ENCODE assay signal across 18 cellular contexts in genomic region chr3:37124431-37124830, GRCh38.
"Had no signal": no experiment of that assay in that cellular context is flagged by ENCODE, and none has a peak within 500 bp of the region (broad histone marks: within the 10 kb centered on the region; RNA-seq: fewer than 3 reads in every experiment).

No MANE protein-coding gene starts in this region.

- DNase-seq: activated B cell treated with CpG ODN at 0.5 μM for 24 hours; activated CD4-positive, alpha-beta memory T cell treated with anti-CD3 and anti-CD28 coated beads, Interleukin-2, amount 10 ng/mL, durations not matched to agents 7 days and 5 days; activated CD4-positive, alpha-beta T cell treated with anti-CD3 and anti-CD28 coated beads for 4 hours; activated CD8-positive, alpha-beta memory T cell treated with anti-CD3 and anti-CD28 coated beads, Interleukin-2, amount 10 ng/mL, durations not matched to agents 7 days and 5 days; activated naive CD4-positive, alpha-beta T cell; activated naive CD8-positive, alpha-beta T cell treated with anti-CD3 and anti-CD28 coated beads for 36 hours; dermis blood vessel endothelial cell; effector memory CD4-positive, alpha-beta T cell; esophagus squamous epithelium; foreskin fibroblast; midbrain; SK-N-SH; stimulated activated CD4-positive, alpha-beta T cell treated with anti-CD3 and anti-CD28 coated beads, Interleukin-12 subunit alpha, Interleukin-12 subunit beta, amount 100 ng/mL, for 4 hours; stimulated activated CD4-positive, alpha-beta T cell treated with anti-CD3 and anti-CD28 coated beads, Interleukin-1b, Interleukin-23, amount 100 ng/mL, for 48 hours; stimulated activated naive CD8-positive, alpha-beta T cell treated with anti-CD3 and anti-CD28 coated beads, Interleukin-15, Interleukin-2, amounts not matched to agents 100 U/mL and 50 U/mL, for 24 hours; T-cell had no signal

- H3K27me3 ChIP-seq: esophagus squamous epithelium had no signal

- H3K9me3 ChIP-seq: esophagus squamous epithelium, SK-N-SH had no signal

- H3K4me3 ChIP-seq: esophagus squamous epithelium had no signal

- H3K9ac ChIP-seq: SK-N-SH had no signal

- H3K9me2 ChIP-seq: SK-N-SH had no signal

- H3K4me2 ChIP-seq: SK-N-SH had no signal

- FAIRE-seq: endothelial cell of umbilical vein, keratinocyte had no signal
